20 cellular contexts compared by ENCODE assay signal in genomic region chr7:41463770-41464470, GRCh38.
"Had no signal": no experiment of that assay in that cellular context is flagged by ENCODE, and none has a peak within 500 bp of the region (broad histone marks: within the 10 kb centered on the region; RNA-seq: fewer than 3 reads in every experiment).

No MANE protein-coding gene starts in this region.

- H3K4me3 ChIP-seq: heart right ventricle, hepatocyte, lower lobe of right lung, ovary, right atrium auricular region, skin epidermis, spleen, suprapubic skin, tibial nerve, vagina had no signal

- H3K4me1 ChIP-seq: lower lobe of right lung, right atrium auricular region, suprapubic skin, vagina had no signal

- H3K27me3 ChIP-seq: heart right ventricle, hepatocyte, ovary, right atrium auricular region, suprapubic skin, vagina had no signal

- H3K4me2 ChIP-seq: hepatocyte had no signal

- ATAC-seq: heart right ventricle, left ventricle myocardium superior, lower lobe of right lung, natural killer cell, sciatic nerve had no signal

- H3K9me3 ChIP-seq: heart right ventricle, lower lobe of right lung, ovary, right atrium auricular region, spleen, suprapubic skin, tibial nerve, vagina had no signal

- H3K27ac ChIP-seq: heart right ventricle, hepatocyte, lower lobe of right lung, ovary, right atrium auricular region, skin epidermis, spleen, suprapubic skin, tibial nerve, vagina had no signal

- H2AFZ ChIP-seq: hepatocyte had no signal

- H3K36me3 ChIP-seq: heart right ventricle, lower lobe of right lung, ovary, right atrium auricular region, spleen, suprapubic skin, tibial nerve, vagina had no signal

- DNase-seq: heart right ventricle; islet precursor cell; left ventricle myocardium superior; lower lobe of right lung; mammary epithelial cell; mesendoderm; naive B cell; natural killer cell; nephron progenitor cell; ovary; spleen; stimulated activated CD4-positive, alpha-beta T cell treated with anti-CD3 and anti-CD28 coated beads, Interleukin-4, amount 100 ng/mL, for 24 hours; stimulated activated naive CD4-positive, alpha-beta T cell had no signal
